ENCODE assay signal across 8 cellular contexts in the genomic region with DNA sequence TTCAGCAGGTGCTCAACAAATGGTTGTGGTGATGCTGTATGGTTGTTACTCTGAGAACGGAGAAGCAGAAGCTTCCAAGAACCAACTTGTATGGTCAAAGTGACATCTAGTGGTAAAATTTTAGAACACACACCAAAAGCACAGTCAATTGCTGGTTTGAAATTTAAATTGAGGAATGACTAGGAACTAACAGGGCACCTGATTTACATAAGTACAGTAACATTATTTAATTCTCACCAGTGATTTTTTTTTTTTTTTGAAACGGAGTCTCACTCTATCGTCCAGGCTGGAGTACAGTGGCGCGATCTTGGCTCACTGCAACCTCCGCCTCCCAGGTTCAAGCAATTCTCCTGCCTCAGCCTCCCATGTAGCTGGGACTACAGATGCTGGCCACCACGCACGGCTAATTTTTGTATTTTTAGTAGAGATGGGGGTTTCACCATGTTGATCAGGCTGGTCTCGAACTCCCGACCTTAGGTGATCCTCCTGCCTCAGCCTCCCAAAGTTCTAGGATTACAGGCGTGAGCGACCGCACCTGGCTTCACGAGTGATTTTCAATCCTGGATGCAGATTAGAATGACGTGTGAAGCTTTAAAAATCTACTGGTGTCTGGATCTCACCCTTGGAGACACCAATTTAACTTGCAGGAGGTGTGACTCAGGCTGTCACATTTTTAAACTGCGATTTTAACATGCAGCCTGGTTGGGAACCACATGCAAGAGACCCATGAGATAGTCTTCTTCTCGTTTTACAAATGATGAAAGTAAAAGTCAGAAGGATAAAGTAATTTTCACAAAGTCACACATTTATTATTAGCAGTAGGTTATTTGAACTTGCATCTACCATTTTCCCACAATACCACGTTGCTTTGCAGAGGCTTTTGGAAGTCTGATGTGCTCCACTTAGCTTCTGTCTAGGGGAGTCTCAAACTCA. TPM values are rescaled to one million over a fixed set of nuclear protein-coding genes. Genes with fewer than 3 reads are reported as not detected.
DNase-seq lines count a peak whose midpoint lies in the region; ATAC-seq and TF ChIP-seq lines count a peak whose summit lies in the region.

No MANE protein-coding gene starts in this region.

- H3K4me3 ChIP-seq in AG10803 (ENCODE audit: low read length) (no peak overlapping the region), fibroblast of the aortic adventitia (ENCODE audit: low read depth, low read length) (no peak overlapping the region), neutrophil (ENCODE audit: low read depth in 1 of 2, low read length in 1 of 2) (no peak overlapping the region)

- H3K9me3 ChIP-seq in neutrophil: no peaks in the 10 kb centered on the region

- H3K27ac ChIP-seq in neutrophil: no peak overlapping the region

- peak; percentile 81 for DNase-seq in AG10803 (ENCODE audit: low read depth)
- DNase-seq in NCI-H1694 (lab: John Stamatoyannopoulos, UW): peak; percentile 95
- DNase-seq in SW 1271 (lab: John Stamatoyannopoulos, UW): peak; percentile 16 to 77
- peak; percentile 87 for DNase-seq in fibroblast of the aortic adventitia (ENCODE audit: low read depth)
- DNase-seq in activated effector memory CD4-positive, alpha-beta T cell treated with anti-CD3 and anti-CD28 coated beads, Interleukin-2, amount 50 U/mL, for 16 hours: no peak

- peak; percentile 82 for TF ChIP-seq CTCF in AG10803 (conservative IDR thresholded peaks at IDR 0.05; ENCODE audit: low read length)
- peak; percentile 60 for TF ChIP-seq CTCF in fibroblast of the aortic adventitia (IDR thresholded peaks at IDR 0.05; ENCODE audit: insufficient read depth, low read length)
- TF ChIP-seq CTCF in neutrophil (IDR thresholded peaks at IDR 0.05): peak; percentile 83

- H3K27me3 ChIP-seq in neutrophil: no peaks in the 10 kb centered on the region

- no peak for TF ChIP-seq POLR2A in GM18505 (IDR thresholded peaks at IDR 0.05; ENCODE audit: borderline replicate concordance, extremely low read depth, insufficient read depth, insufficient read length)

- no peaks in the 10 kb centered on the region for H3K36me3 ChIP-seq in neutrophil

- ATAC-seq in GM18505 (IDR thresholded peaks at IDR 0.05; ENCODE audit: unreplicated experiment) (peak; percentile 61), GM21423 (IDR thresholded peaks at IDR 0.05; ENCODE audit: unreplicated experiment) (no peak)

- H3K4me1 ChIP-seq in neutrophil (ENCODE audit: control insufficient read depth in 1 of 2, insufficient read depth in 1 of 2, low read depth in 1 of 2, low read length in 1 of 2): peaks cover 18 to 19% of the 10 kb centered on the region in 2 experiments

RNA-seq across cellular contexts. Expression of a gene that starts 14.1 kb away (rescaled TPM):
- 39.0 and 52.3 TPM in 2 replicates for total RNA-seq in fibroblast of the aortic adventitia (ENCODE audit: low replicate concordance)

RNA-seq across cellular contexts. Expression of a gene that starts 18.3 kb away (rescaled TPM):
- 17.4 and 17.5 TPM in 2 replicates for total RNA-seq in fibroblast of the aortic adventitia (ENCODE audit: low replicate concordance)
